Comparison of ENCODE assay signal across 8 cellular contexts in genomic region chr3:119469378-119470189, GRCh38. TPM values are rescaled to one million over a fixed set of nuclear protein-coding genes. Genes with fewer than 3 reads are reported as not detected.
DNase-seq lines count a peak whose midpoint lies in the region; ATAC-seq and TF ChIP-seq lines count a peak whose summit lies in the region.

No MANE protein-coding gene starts in this region.

- no peaks in the 10 kb centered on the region for H3K27me3 Mint-ChIP-seq in naive thymus-derived CD8-positive, alpha-beta T cell

- H3K9ac ChIP-seq in SK-N-MC (ENCODE audit: insufficient read length), result peak overlapping the region; percentile 88

- peak overlapping the region; percentile 88 to 97 (median 94) for H3K4me3 Mint-ChIP-seq in naive thymus-derived CD8-positive, alpha-beta T cell

- DNase-seq in activated effector memory CD4-positive, alpha-beta T cell treated with anti-CD3 and anti-CD28 coated beads, Interleukin-2, amount 50 U/mL, for 16 hours, result peak; percentile 64
- no peak for DNase-seq in activated effector memory CD4-positive, alpha-beta T cell treated with Interleukin-2 at 50 U/mL for 16 hours
- DNase-seq in SK-N-MC (ENCODE audit: low read depth, low spot score), result no peak
- DNase-seq in epithelial cell of proximal tubule (ENCODE audit: low read depth), result no peak
- peak in 5 of 10 donors; percentile 4 to 69 (median 33) for DNase-seq in naive thymus-derived CD8-positive, alpha-beta T cell
- no peak for DNase-seq in effector CD4-positive, alpha-beta T cell
- no peak for DNase-seq in stimulated activated CD4-positive, alpha-beta T cell treated with anti-CD3 and anti-CD28 coated beads, Interleukin-4, amount 100 ng/mL, for 1 hour

- peak overlapping the region; percentile 83 for H3K4me3 ChIP-seq in SK-N-MC
- H3K4me3 ChIP-seq in epithelial cell of proximal tubule (ENCODE audit: low read depth, low read length), result peak overlapping the region; percentile 86

- POLR2A ChIA-PET in naive thymus-derived CD8-positive, alpha-beta T cell (lab: Charles Lee), result interaction anchor here (0.7 to 4.5 kb wide), 7 partner anchors 8 to 1251 kb away, joined by 3 to 57 read pairs (median 4); partner anchors contain the start of gene TIMMDC1

- H3K27ac Mint-ChIP-seq in naive thymus-derived CD8-positive, alpha-beta T cell, result peak overlapping the region; percentile 74 to 96 (median 94)

- peak; percentile 37 for ATAC-seq in HG02973 (IDR thresholded peaks at IDR 0.05; ENCODE audit: unreplicated experiment)
- peak; percentile 52 for ATAC-seq in naive thymus-derived CD8-positive, alpha-beta T cell

- no peak for TF ChIP-seq CTCF in epithelial cell of proximal tubule (conservative IDR thresholded peaks at IDR 0.05; ENCODE audit: low read depth, low read length)

- H3K9me3 ChIP-seq in SK-N-MC (ENCODE audit: low read depth, low read length), result no peaks in the 10 kb centered on the region

- H3K36me3 ChIP-seq in SK-N-MC (ENCODE audit: insufficient read depth, low read length), result no peaks in the 10 kb centered on the region; the same call in 1 of the 2 replicates

- peaks cover 0 to 33% (median 7%) of the 10 kb centered on the region in 3 donors for H3K36me3 Mint-ChIP-seq in naive thymus-derived CD8-positive, alpha-beta T cell

- H3K27ac ChIP-seq in SK-N-MC, result no peak overlapping the region

- H3K4me1 Mint-ChIP-seq in naive thymus-derived CD8-positive, alpha-beta T cell, result peaks cover 17 to 36% (median 34%) of the 10 kb centered on the region in 4 donors

- H3K9me3 Mint-ChIP-seq in naive thymus-derived CD8-positive, alpha-beta T cell, result no peaks in the 10 kb centered on the region

RNA-seq across cellular contexts. Expression of gene POGLUT1, which starts 0.8 kb away (rescaled TPM):
- total RNA-seq in epithelial cell of proximal tubule, result 7.2 and 10.8 TPM in 2 replicates
- 10 to 100 TPM; 40.2 to 43.0 TPM for total RNA-seq in naive thymus-derived CD8-positive, alpha-beta T cell
- polyA plus RNA-seq in naive thymus-derived CD8-positive, alpha-beta T cell, result 10 to 100 TPM; 34.0 to 36.8 (median 34.2) TPM

RNA-seq across cellular contexts. Expression of gene TMEM39A, which starts 6.2 kb away (rescaled TPM):
- 17.4 and 28.2 TPM in 2 replicates for total RNA-seq in epithelial cell of proximal tubule
- 10 to 100 TPM; 28.5 to 29.1 TPM for total RNA-seq in naive thymus-derived CD8-positive, alpha-beta T cell
- 10 to 100 TPM in 2 of 3 donors, 1 to 10 TPM in 1; 6.5 to 11.9 (median 10.4) TPM for polyA plus RNA-seq in naive thymus-derived CD8-positive, alpha-beta T cell

RNA-seq across cellular contexts. Expression of gene TIMMDC1, which starts 28.8 kb away (rescaled TPM):
- total RNA-seq in epithelial cell of proximal tubule, result 72.2 and 85.3 TPM in 2 replicates
- 10 to 100 TPM; 71.0 to 72.9 TPM for total RNA-seq in naive thymus-derived CD8-positive, alpha-beta T cell
- polyA plus RNA-seq in naive thymus-derived CD8-positive, alpha-beta T cell, result 10 to 100 TPM; 63.0 to 89.7 (median 75.0) TPM
